9 cellular contexts compared by ENCODE assay signal in genomic region chr19:20565321-20566018, GRCh38. TPM values are rescaled to one million over a fixed set of nuclear protein-coding genes. Genes with fewer than 3 reads are reported as not detected.
DNase-seq lines count a peak whose midpoint lies in the region; ATAC-seq, FAIRE-seq and TF ChIP-seq lines count a peak whose summit lies in the region.
"Had no signal": no experiment of that assay in that cellular context is flagged by ENCODE, and none has a peak within 500 bp of the region (broad histone marks: within the 10 kb centered on the region; RNA-seq: fewer than 3 reads in every experiment).

ZNF737 (minus strand) TSS chr19:20565781; CDS start chr19:20565640, 141 bp downstream.

- peak within 1 kb of the TSS; percentile 81 for H3K9ac ChIP-seq in HepG2 (ENCODE audit: insufficient read depth, low read depth, low read length)

- H3K27me3 ChIP-seq in HepG2 (ENCODE audit: control insufficient read depth in 1 of 2, insufficient read depth in 2 of 2, low read length in 2 of 2) = no peaks in the 10 kb centered on the region

- peak within 1 kb of the TSS; percentile 69 for H2AFZ ChIP-seq in HepG2 (ENCODE audit: low read length)

- CTCF ChIA-PET in HepG2 (lab: Yijun Ruan, JAX; ENCODE audit: low intra/inter-chr PET ratio, low total read pairs) = no interaction called here

- no peaks in the 10 kb centered on the region for H3K27me3 Mint-ChIP-seq in dendritic cell treated with granulocyte-macrophage colony-stimulating factor and Interleukin-4, amounts not matched to agents 40 ng/mL and 50 ng/mL, for 4 days

- peak within 1 kb of the TSS; percentile 94 for H3K4me3 Mint-ChIP-seq in dendritic cell treated with granulocyte-macrophage colony-stimulating factor and Interleukin-4, amounts not matched to agents 40 ng/mL and 50 ng/mL, for 4 days

- H3K27ac Mint-ChIP-seq in dendritic cell treated with granulocyte-macrophage colony-stimulating factor and Interleukin-4, amounts not matched to agents 40 ng/mL and 50 ng/mL, for 4 days = peak within 1 kb of the TSS; percentile 91

- peak; percentile 72 to 77 for TF ChIP-seq POLR2A in HepG2 (IDR thresholded peaks at IDR 0.05; ENCODE audit: insufficient read depth in 1 of 2, low read depth in 2 of 2, low read length in 2 of 2)

- peak within 1 kb of the TSS; percentile 76 to 80 (median 76) for H3K4me3 ChIP-seq in HepG2 (replicated peaks in 1 of 3; ENCODE audit: insufficient read depth in 1 of 3, low read depth in 2 of 3, low read length in 3 of 3)

- no peaks in the 10 kb centered on the region for H4K20me1 ChIP-seq in HepG2 (ENCODE audit: insufficient read depth, low read length)

- peaks cover 69% of the 10 kb centered on the region for H3K9me3 Mint-ChIP-seq in dendritic cell treated with granulocyte-macrophage colony-stimulating factor and Interleukin-4, amounts not matched to agents 40 ng/mL and 50 ng/mL, for 4 days

- TF ChIP-seq CTCF in HepG2 (CRISPR knock-in tag; IDR thresholded peaks at IDR 0.05) = peak; percentile 65

- in situ Hi-C loops in HepG2 (cut with HindIII; ENCODE audit: extremely low pct_ligation_motif_present, low pct_unique_long_range_greater_than_20kb) = loop anchor here (25.0 kb wide), 1 partner anchor 1003 kb away; no protein-coding TSS in a partner anchor

- ATAC-seq in GM18517 (IDR thresholded peaks at IDR 0.05; ENCODE audit: unreplicated experiment) = peak; percentile 90
- ATAC-seq in HG03045 (IDR thresholded peaks at IDR 0.05; ENCODE audit: unreplicated experiment) = peak; percentile 91
- peak; percentile 96 for ATAC-seq in HepG2
- ATAC-seq: HCT116 had no signal

- no peaks in the 10 kb centered on the region for H3K79me2 ChIP-seq in HepG2 (ENCODE audit: insufficient read depth, low read length)

- peaks cover 10% of the 10 kb centered on the region for H3K4me1 Mint-ChIP-seq in dendritic cell treated with granulocyte-macrophage colony-stimulating factor and Interleukin-4, amounts not matched to agents 40 ng/mL and 50 ng/mL, for 4 days (ENCODE audit: low read depth)

- H3K4me2 ChIP-seq in HepG2 (ENCODE audit: low read depth, low read length) = peak within 1 kb of the TSS; percentile 73

- 0% methylated on average over 6 of the region's 28 CpGs for WGBS in HepG2 (ENCODE audit: low lambda C conversion rate)

- intact Hi-C loops in dendritic cell treated with granulocyte-macrophage colony-stimulating factor and Interleukin-4, amounts not matched to agents 40 ng/mL and 50 ng/mL, for 4 days (cut with micrococcal nuclease) = no loop called here
- intact Hi-C loops in HepG2 (cut with micrococcal nuclease; ENCODE audit: unreplicated experiment) = no loop called here

- TF ChIP-seq EP300 in HepG2 (IDR thresholded peaks at IDR 0.05; ENCODE audit: low read depth in 2 of 2, low read length in 2 of 2) = no peak
- TF ChIP-seq EP300 in HepG2 (CRISPR knock-in tag; IDR thresholded peaks at IDR 0.05; ENCODE audit: borderline replicate concordance) = no peak

- peaks cover 49% of the 10 kb centered on the region for H3K36me3 Mint-ChIP-seq in dendritic cell treated with granulocyte-macrophage colony-stimulating factor and Interleukin-4, amounts not matched to agents 40 ng/mL and 50 ng/mL, for 4 days (ENCODE audit: low read depth)

- H3K27ac ChIP-seq in HepG2 (ENCODE audit: extremely low read length, insufficient read depth, low read length) = peak within 1 kb of the TSS; percentile 82

- DNase-seq in NCI-H2171 (lab: John Stamatoyannopoulos, UW) = peak; percentile 92
- DNase-seq in activated CD4-positive, alpha-beta T cell treated with anti-CD3 and anti-CD28 coated beads, Interleukin-2, amount 50 U/mL, for 4 hours = peak; percentile 88 to 90
- DNase-seq in HepG2 (ENCODE audit: low spot score) = peak; percentile 94
- peak; percentile 87 for DNase-seq in stimulated activated CD4-positive, alpha-beta T cell treated with anti-CD3 and anti-CD28 coated beads, Interleukin-2, amount 100 ng/mL, for 4 hours (ENCODE audit: low read depth)

- no peaks in the 10 kb centered on the region for H3K36me3 ChIP-seq in HepG2 (replicated peaks in 1 of 2; ENCODE audit: control insufficient read depth in 1 of 2, insufficient read depth in 2 of 2, low read length in 2 of 2)

- peaks cover 16% of the 10 kb centered on the region for H3K9me3 ChIP-seq in HepG2 (ENCODE audit: low read length)

- peak; percentile 51; the same call in 1 of the 2 replicates for TF ChIP-seq RAD21 in HepG2 (CRISPR knock-in tag; IDR thresholded peaks at IDR 0.05)

- TSS peak; percentile 86 for BruUV-seq in HepG2 (replicated peaks; lab: Mats Ljungman, UMichigan)

- no peaks in the 10 kb centered on the region for H3K4me1 ChIP-seq in HepG2 (ENCODE audit: insufficient read depth, low read length)

- FAIRE-seq in A204.1 (lab: Jason Lieb, UNC) (peak; percentile 92), HepG2 (lab: Jason Lieb, UNC) (peak; percentile 73)

- POLR2A ChIA-PET in HepG2 (lab: Yijun Ruan, JAX) = interaction anchor here (0.7 to 1.8 kb wide), 11 partner anchors 47 to 1202 kb away, joined by 3 to 16 read pairs (median 4); partner anchors contain the start of genes ZNF100, ZNF253, ZNF429 and ZNF431

TF ChIP-seq in HepG2, 621 proteins besides CTCF, POLR2A, EP300 and RAD21 (continues in another document):
- TF ChIP-seq GLMP (CRISPR knock-in tag; IDR thresholded peaks at IDR 0.05; ENCODE audit: borderline replicate concordance) = 0 out of 2 replicates have a peak, but pooled peaks have one; percentile 50
- peak; percentile 66 for TF ChIP-seq SAP130 (CRISPR knock-in tag; IDR thresholded peaks at IDR 0.05; ENCODE audit: low read depth)
- 0 out of 2 replicates have a peak, but pooled peaks have one; percentile 25 for TF ChIP-seq DMAP1 (CRISPR knock-in tag; IDR thresholded peaks at IDR 0.05)
- TF ChIP-seq ZNF605 (CRISPR knock-in tag; IDR thresholded peaks at IDR 0.05) = 0 out of 2 replicates have a peak, but pooled peaks have one; percentile 73
- 0 out of 2 replicates have a peak, but pooled peaks have one; percentile 51 for TF ChIP-seq ZNF556 (CRISPR knock-in tag; IDR thresholded peaks at IDR 0.05; ENCODE audit: borderline replicate concordance)
- TF ChIP-seq, protein P1, sequence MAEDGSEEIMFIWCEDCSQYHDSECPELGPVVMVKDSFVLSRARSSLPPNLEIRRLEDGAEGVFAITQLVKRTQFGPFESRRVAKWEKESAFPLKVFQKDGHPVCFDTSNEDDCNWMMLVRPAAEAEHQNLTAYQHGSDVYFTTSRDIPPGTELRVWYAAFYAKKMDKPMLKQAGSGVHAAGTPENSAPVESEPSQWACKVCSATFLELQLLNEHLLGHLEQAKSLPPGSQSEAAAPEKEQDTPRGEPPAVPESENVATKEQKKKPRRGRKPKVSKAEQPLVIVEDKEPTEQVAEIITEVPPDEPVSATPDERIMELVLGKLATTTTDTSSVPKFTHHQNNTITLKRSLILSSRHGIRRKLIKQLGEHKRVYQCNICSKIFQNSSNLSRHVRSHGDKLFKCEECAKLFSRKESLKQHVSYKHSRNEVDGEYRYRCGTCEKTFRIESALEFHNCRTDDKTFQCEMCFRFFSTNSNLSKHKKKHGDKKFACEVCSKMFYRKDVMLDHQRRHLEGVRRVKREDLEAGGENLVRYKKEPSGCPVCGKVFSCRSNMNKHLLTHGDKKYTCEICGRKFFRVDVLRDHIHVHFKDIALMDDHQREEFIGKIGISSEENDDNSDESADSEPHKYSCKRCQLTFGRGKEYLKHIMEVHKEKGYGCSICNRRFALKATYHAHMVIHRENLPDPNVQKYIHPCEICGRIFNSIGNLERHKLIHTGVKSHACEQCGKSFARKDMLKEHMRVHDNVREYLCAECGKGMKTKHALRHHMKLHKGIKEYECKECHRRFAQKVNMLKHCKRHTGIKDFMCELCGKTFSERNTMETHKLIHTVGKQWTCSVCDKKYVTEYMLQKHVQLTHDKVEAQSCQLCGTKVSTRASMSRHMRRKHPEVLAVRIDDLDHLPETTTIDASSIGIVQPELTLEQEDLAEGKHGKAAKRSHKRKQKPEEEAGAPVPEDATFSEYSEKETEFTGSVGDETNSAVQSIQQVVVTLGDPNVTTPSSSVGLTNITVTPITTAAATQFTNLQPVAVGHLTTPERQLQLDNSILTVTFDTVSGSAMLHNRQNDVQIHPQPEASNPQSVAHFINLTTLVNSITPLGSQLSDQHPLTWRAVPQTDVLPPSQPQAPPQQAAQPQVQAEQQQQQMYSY (CRISPR knock-in tag; IDR thresholded peaks at IDR 0.05) = peak; percentile 63; the same call in 1 of the 2 replicates
- TF ChIP-seq STAG1 (CRISPR knock-in tag; IDR thresholded peaks at IDR 0.05) = peak; percentile 53

RNA-seq across cellular contexts. Expression of gene ZNF737, which starts in this region (rescaled TPM):
- total RNA-seq in HepG2 (2016; rRNA removed; fragmentation: Illumina TruSeq; extraction: Trizol) = 5.0 and 6.2 TPM in 2 replicates
- total RNA-seq in HepG2 (2016; cell fraction: cytosol; rRNA removed; fragmentation: Illumina TruSeq; extraction: Trizol; ENCODE audit: low read depth) = 0.79 and 1.0 TPM in 2 replicates
- total RNA-seq in HepG2 (2016; cell fraction: insoluble cytoplasmic fraction; rRNA removed; fragmentation: Illumina TruSeq; extraction: Trizol) = 4.8 and 7.1 TPM in 2 replicates
- total RNA-seq in HepG2 (2016; cell fraction: membrane; rRNA removed; fragmentation: Illumina TruSeq; extraction: Trizol) = 1.9 and 2.2 TPM in 2 replicates
- total RNA-seq in HepG2 (2016; cell fraction: nucleus; rRNA removed; fragmentation: Illumina TruSeq; extraction: Trizol) = 6.7 and 7.2 TPM in 2 replicates
- polyA plus RNA-seq in HepG2 (2011; rRNA removed) = 2.0 and 2.3 TPM in 2 replicates
- polyA plus RNA-seq in HepG2 (2011; cell fraction: cytosol; rRNA removed) = 1.5 and 1.8 TPM in 2 replicates
- polyA plus RNA-seq in HepG2 (2011; cell fraction: nucleus; rRNA removed) = 2.5 and 4.7 TPM in 2 replicates
- 2.9 and 3.0 TPM in 2 replicates for polyA plus RNA-seq in HepG2 (2012)
- 0.18 TPM in 1 of 2 replicates, not detected in the other for polyA plus RNA-seq in HepG2 (2016; cell fraction: cytosol; fragmentation: Illumina TruSeq; extraction: Trizol; ENCODE audit: low read depth)
- polyA plus RNA-seq in HepG2 (2016; cell fraction: insoluble cytoplasmic fraction; fragmentation: Illumina TruSeq; extraction: Trizol; ENCODE audit: low read depth) = 3.0 and 4.0 TPM in 2 replicates
- polyA plus RNA-seq in HepG2 (2016; cell fraction: membrane; fragmentation: Illumina TruSeq; extraction: Trizol; ENCODE audit: low read depth) = 0.57 and 0.83 TPM in 2 replicates
- polyA plus RNA-seq in HepG2 (2016; cell fraction: nucleus; fragmentation: Illumina TruSeq; extraction: Trizol; ENCODE audit: insufficient read depth, low read depth) = 2.5 and 6.7 TPM in 2 replicates
- polyA minus RNA-seq in HepG2 (2011; rRNA and poly(A)+ RNA removed; ENCODE audit: low replicate concordance) = 9.7 TPM in 1 of 2 replicates, not detected in the other
- polyA minus RNA-seq in HepG2 (2011; cell fraction: cytosol; rRNA and poly(A)+ RNA removed) = 1.9 and 2.2 TPM in 2 replicates
- polyA minus RNA-seq in HepG2 (2011; cell fraction: nucleus; rRNA and poly(A)+ RNA removed) = 21.0 and 24.2 TPM in 2 replicates

Comparison
In these comparisons a context has a peak if more than half of its experiments do, and no peak if none do; other contexts are left out.
1. Peak in every context shown above with its lines: DNase-seq, ATAC-seq, H3K4me3 ChIP-seq and H3K27ac ChIP-seq.